In the genomic region with DNA sequence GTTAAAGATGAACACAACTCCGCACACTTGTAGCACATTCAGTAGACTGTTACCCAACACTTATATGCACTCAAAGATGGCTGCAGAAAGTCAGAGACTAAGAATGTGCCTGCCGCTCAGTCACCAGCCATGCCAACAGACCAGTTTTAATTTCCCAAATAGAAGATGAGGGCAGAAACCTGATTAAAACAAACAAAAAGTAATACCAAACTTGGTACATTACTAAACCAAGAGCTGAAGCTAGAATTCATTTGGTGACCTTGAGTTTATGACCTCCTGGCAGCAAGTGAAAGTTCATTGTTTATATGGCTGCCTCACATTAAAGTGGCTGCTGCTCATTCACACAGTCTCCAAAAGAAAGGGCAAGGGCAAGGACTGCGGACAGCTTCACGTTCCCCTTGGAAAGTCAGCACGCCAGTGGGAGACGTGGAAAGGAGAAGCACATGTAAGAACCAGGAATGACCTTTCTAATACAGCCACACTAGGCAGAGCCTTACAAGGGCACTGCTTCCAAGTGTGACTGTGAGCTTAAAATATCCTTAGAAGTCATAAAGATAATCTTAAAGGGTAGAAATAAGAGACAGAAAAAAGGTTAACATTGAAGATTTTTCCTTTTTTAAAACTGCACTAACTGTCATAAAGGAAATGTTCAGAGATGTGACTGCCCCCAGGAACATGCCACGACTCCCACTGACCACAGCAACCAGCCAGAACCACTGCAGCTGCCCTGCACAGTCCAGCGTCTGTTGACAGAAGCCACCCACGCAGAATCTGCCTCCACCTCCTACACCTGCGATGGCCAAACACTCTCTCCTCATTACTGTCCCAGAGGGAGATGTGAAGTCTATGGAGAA, we compare ENCODE assay signal across 10 cellular contexts.
DNase-seq lines count a peak whose midpoint lies in the region; ATAC-seq and TF ChIP-seq lines count a peak whose summit lies in the region.
"Had no signal": no experiment of that assay in that cellular context is flagged by ENCODE, and none has a peak within 500 bp of the region (broad histone marks: within the 10 kb centered on the region; RNA-seq: fewer than 3 reads in every experiment).

No MANE protein-coding gene starts in this region.

- H3K36me3 Mint-ChIP-seq in T-cell, result peaks cover 28% of the 10 kb centered on the region

- TF ChIP-seq CTCF in AG04450 (IDR thresholded peaks at IDR 0.05; ENCODE audit: low read depth, low read length) (no peak), cardiac muscle cell (IDR thresholded peaks at IDR 0.05; ENCODE audit: low read depth, low read length) (no peak), osteoblast (IDR thresholded peaks at IDR 0.05; ENCODE audit: extremely low read depth, low read depth, low read length) (no peak)

- peaks cover 100% of the 10 kb centered on the region for H3K79me2 ChIP-seq in osteoblast (ENCODE audit: insufficient read depth, low read length)

- H3K27me3 ChIP-seq in AG04450 (ENCODE audit: control insufficient read depth, insufficient read depth, low read length), result no peaks in the 10 kb centered on the region
- no peaks in the 10 kb centered on the region for H3K27me3 ChIP-seq in cardiac muscle cell
- H3K27me3 ChIP-seq in osteoblast (ENCODE audit: insufficient read depth, low read length), result no peaks in the 10 kb centered on the region

- POLR2A ChIA-PET in AG04450 (lab: Yijun Ruan, JAX), result no interaction called here
- POLR2A ChIA-PET in T-cell (lab: Charles Lee), result no interaction called here

- DNase-seq in AG04450 (ENCODE audit: low read depth, low spot score) (no peak), T-cell (no peak), cardiac muscle cell (ENCODE audit: low read depth in 1 of 2, low spot score in 1 of 2) (no peak), osteoblast (ENCODE audit: insufficient read length, low spot score, missing footprints) (no peak), NCI-H345 (lab: John Stamatoyannopoulos, UW) (no peak), NCI-H526 treated with DMSO at 0.1 percent for 48 hours (lab: John Stamatoyannopoulos, UW) (no peak)
- DNase-seq in activated effector memory CD4-positive, alpha-beta T cell treated with Interleukin-2 at 50 U/mL for 16 hours, result no peak
- DNase-seq: NCI-H1694 had no signal

- H3K36me3 ChIP-seq in cardiac muscle cell, result no peaks in the 10 kb centered on the region
- peaks cover 1% of the 10 kb centered on the region for H3K36me3 ChIP-seq in osteoblast (ENCODE audit: insufficient read depth, low read length)

- no peaks in the 10 kb centered on the region for H3K9me3 Mint-ChIP-seq in T-cell

- H3K4me3 ChIP-seq in AG04450 (ENCODE audit: low read depth, low read length) (peak overlapping the region; percentile 39), cardiac muscle cell (no peak overlapping the region), osteoblast (ENCODE audit: insufficient read depth, low read length) (peak overlapping the region; percentile 50)
- H3K4me3 ChIP-seq: skin epidermis had no signal

- no peak overlapping the region for H2AFZ ChIP-seq in osteoblast (ENCODE audit: low read length)

- H3K4me1 ChIP-seq in cardiac muscle cell (ENCODE audit: low read depth) (peaks cover 66% of the 10 kb centered on the region), osteoblast (ENCODE audit: insufficient read depth, low read length) (peaks cover 39% of the 10 kb centered on the region)

- H3K4me2 ChIP-seq in osteoblast (ENCODE audit: insufficient read depth, low read length), result peak overlapping the region; percentile 74

- peaks cover 19% of the 10 kb centered on the region for H4K20me1 ChIP-seq in osteoblast (ENCODE audit: insufficient read depth, low read length)

- CTCF ChIA-PET in AG04450 (lab: Charles Lee), result interaction anchor here (0.5 to 0.9 kb wide), 2 partner anchors 19 to 79 kb away, joined by 3 to 4 read pairs; no protein-coding TSS in a partner anchor
- CTCF ChIA-PET in T-cell (lab: Charles Lee), result interaction anchor here in 1 of 2 donors (0.6 to 1.3 kb wide), 2 partner anchors 64 to 150 kb away, joined by 4 read pairs; no protein-coding TSS in a partner anchor

- no peaks in the 10 kb centered on the region for H3K27me3 Mint-ChIP-seq in T-cell

- no peak for ATAC-seq in T-cell (replicated peaks in 1 of 4)
- no peak for ATAC-seq in HG02970 (IDR thresholded peaks at IDR 0.05; ENCODE audit: low FRiP score, unreplicated experiment)

- H3K27ac ChIP-seq in AG04450 (ENCODE audit: low read depth, low read length) (peak overlapping the region; percentile 71), cardiac muscle cell (peak overlapping the region; percentile 93), osteoblast (ENCODE audit: low read depth, low read length) (peak overlapping the region; percentile 82)

- H3K27ac Mint-ChIP-seq in T-cell, result peak overlapping the region; percentile 29 to 68

- H3K4me1 Mint-ChIP-seq in T-cell, result peaks cover 81 to 90% (median 88%) of the 10 kb centered on the region in 3 donors

- peak overlapping the region in 1 of 3 donors; percentile 4 for H3K4me3 Mint-ChIP-seq in T-cell

- H3K9me3 ChIP-seq in AG04450 (ENCODE audit: control insufficient read depth, insufficient read depth, low read length), result no peaks in the 10 kb centered on the region
- H3K9me3 ChIP-seq in cardiac muscle cell (ENCODE audit: low read depth), result no peaks in the 10 kb centered on the region
- H3K9me3 ChIP-seq in osteoblast (ENCODE audit: low read depth, low read length), result no peaks in the 10 kb centered on the region
